ENCODE assay signal across 8 cellular contexts in the genomic region with DNA sequence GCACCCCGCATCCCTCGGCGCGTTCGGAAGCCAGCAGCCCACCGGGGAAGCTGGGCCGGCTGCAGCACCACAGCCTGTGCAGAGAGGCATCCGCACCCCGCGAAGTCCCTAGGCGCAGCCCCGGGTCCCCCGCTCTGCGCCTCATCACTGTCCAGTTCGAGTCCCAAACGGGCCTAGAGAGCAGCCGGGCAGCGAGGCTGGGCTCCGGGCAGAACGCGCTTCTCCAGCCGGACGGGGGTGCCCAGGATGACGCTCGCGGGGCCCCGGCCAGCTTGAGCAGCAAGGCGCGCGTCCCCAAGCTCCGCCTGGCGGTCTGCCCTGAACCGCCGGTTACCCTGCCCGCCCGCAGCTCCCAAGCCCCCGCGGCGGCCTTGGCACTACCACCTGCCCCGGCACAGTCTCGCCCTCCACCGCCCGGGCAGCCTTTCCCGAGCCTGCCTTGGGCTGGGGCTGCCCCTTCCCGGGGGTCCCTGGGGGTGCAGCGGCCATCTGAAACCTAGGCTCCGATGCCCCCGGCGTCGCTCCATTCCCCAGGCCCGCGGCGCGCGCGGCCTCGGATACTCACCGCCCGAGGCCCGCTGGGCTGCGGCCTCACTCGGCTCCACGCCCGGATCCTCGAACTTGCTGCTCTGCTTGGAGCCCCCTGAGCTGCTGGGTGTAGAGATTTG. TPM values are rescaled to one million over a fixed set of nuclear protein-coding genes. Genes with fewer than 3 reads are reported as not detected.
DNase-seq lines count a peak whose midpoint lies in the region; ATAC-seq and TF ChIP-seq lines count a peak whose summit lies in the region.

No MANE protein-coding gene starts in this region.

- H3K36me3 ChIP-seq in body of pancreas (replicated peaks in 1 of 2; ENCODE audit: insufficient read depth in 1 of 2, low read depth in 2 of 2) (no peaks in the 10 kb centered on the region), gastrocnemius medialis (no peaks in the 10 kb centered on the region)

- peaks cover 9 to 19% (median 11%) of the 10 kb centered on the region in 3 donors for H3K4me1 Mint-ChIP-seq in T-cell

- POLR2A ChIA-PET in T-cell (lab: Charles Lee), result interaction anchor here in 1 of 2 donors (0.8 kb wide), 1 partner anchor 9 kb away, joined by 3 read pairs; no protein-coding TSS in a partner anchor

- H3K27me3 Mint-ChIP-seq in T-cell, result peaks cover 4 to 16% of the 10 kb centered on the region in 2 donors

- peak overlapping the region; percentile 82 to 87 (median 87) for H3K4me3 Mint-ChIP-seq in T-cell

- no peak overlapping the region for H3K27ac Mint-ChIP-seq in T-cell

- H3K4me3 ChIP-seq in body of pancreas (peak overlapping the region; percentile 19 to 42), gastrocnemius medialis (peak overlapping the region; percentile 53 to 67 (median 62))

- ATAC-seq in GM18505 (IDR thresholded peaks at IDR 0.05; ENCODE audit: unreplicated experiment) (peak; percentile 39), T-cell (replicated peaks in 1 of 4) (peak; percentile 38 to 57 (median 54)), body of pancreas (peak; percentile 53), gastrocnemius medialis (peak; percentile 30 to 31), GM19023 (IDR thresholded peaks at IDR 0.05; ENCODE audit: unreplicated experiment) (no peak)

- H3K27ac ChIP-seq in body of pancreas (peak overlapping the region in 2 of 4 donors; percentile 15 to 39), gastrocnemius medialis (peak overlapping the region; percentile 39 to 66 (median 52))

- CTCF ChIA-PET in T-cell (lab: Charles Lee), result interaction anchor here (0.6 to 1.7 kb wide), 11 partner anchors 8 to 696 kb away, joined by 3 to 12 read pairs (median 4); no protein-coding TSS in a partner anchor

- no peaks in the 10 kb centered on the region for H3K36me3 Mint-ChIP-seq in T-cell

- DNase-seq in AG08395 (ENCODE audit: low spot score) (peak; percentile 11), HK-2 (ENCODE audit: unreplicated experiment) (peak; percentile 73), T-cell (peak in 25 of 34 experiments; percentile 3 to 51 (median 32)), body of pancreas (peak; percentile 26 to 55 (median 44)), iPS-NIHi7 (ENCODE audit: extremely low spot score) (peak; percentile 67), gastrocnemius medialis (no peak)

- WGBS in body of pancreas, 2 donors, result 0% methylated on average over 2 to 60 of the region's 65 CpGs

- H3K4me1 ChIP-seq in body of pancreas (peaks cover 24% of the 10 kb centered on the region), gastrocnemius medialis (peaks cover 0 to 10% of the 10 kb centered on the region in 2 donors)

- no peaks in the 10 kb centered on the region for H3K27me3 ChIP-seq in body of pancreas
- peaks cover 0 to 7% (median 4%) of the 10 kb centered on the region in 3 donors for H3K27me3 ChIP-seq in gastrocnemius medialis

- intact Hi-C loops in body of pancreas (cut with DNase I) (no loop called here), gastrocnemius medialis (cut with DNase I; ENCODE audit: low total_unique reads) (loop anchor here (5.0 kb wide), 2 partner anchors 94 to 544 kb away; no protein-coding TSS in a partner anchor)

- TF ChIP-seq POLR2A in GM18505 (IDR thresholded peaks at IDR 0.05; ENCODE audit: borderline replicate concordance, extremely low read depth, insufficient read depth, insufficient read length), result no peak
- TF ChIP-seq POLR2A in body of pancreas (IDR thresholded peaks at IDR 0.05), result no peak
- no peak for TF ChIP-seq POLR2A in gastrocnemius medialis (IDR thresholded peaks at IDR 0.05)

- H3K9me3 Mint-ChIP-seq in T-cell, result no peaks in the 10 kb centered on the region

- TF ChIP-seq CTCF in body of pancreas (IDR thresholded peaks at IDR 0.05) (peak in 2 of 7 experiments; percentile 2 to 4), gastrocnemius medialis (IDR thresholded peaks at IDR 0.05 in 4 of 5, conservative IDR thresholded peaks at IDR 0.05 in 1 of 5) (no peak)

- in situ Hi-C loops in gastrocnemius medialis (cut with MboI; ENCODE audit: low sequenced_read_pairs in 4 of 4), result no loop called here

- no peaks in the 10 kb centered on the region for H3K9me3 ChIP-seq in body of pancreas
- H3K9me3 ChIP-seq in gastrocnemius medialis, result no peaks in the 10 kb centered on the region

RNA-seq across cellular contexts. Expression of a gene that starts 0.6 kb away (rescaled TPM):
- total RNA-seq in T-cell (under 1 TPM; 0.12 to 0.60 (median 0.41) TPM), body of pancreas (under 1 TPM; 0.78 to 0.99 TPM), gastrocnemius medialis (under 1 TPM; 0.44 to 0.66 (median 0.58) TPM)

Comparison
In these comparisons a context has a peak if more than half of its experiments do, and no peak if none do; other contexts are left out.
1. DNase-seq: peak in AG08395 (single experiment), HK-2 (single experiment), T-cell (25 of 34), body of pancreas (4 of 4) and iPS-NIHi7 (single experiment); none in gastrocnemius medialis (0 of 2).